ENCODE assay signal across 1 cellular context in genomic region chr22:28440517-28441366, GRCh38.
A peak's percentile ranks its signal among the peaks of the same experiment; 100 is the strongest.
TF ChIP-seq lines count a peak whose summit lies in the region.

No MANE protein-coding gene starts in this region.

TF ChIP-seq in IMR-90, 13 proteins besides CTCF, POLR2A, EP300 and RAD21 (continued from another document):
- peak; percentile 58; the same call in 1 of the 2 replicates for TF ChIP-seq BHLHE40 (IDR thresholded peaks at IDR 0.05; ENCODE audit: low read depth, low read length)
- no peak for TF ChIP-seq FOS (IDR thresholded peaks at IDR 0.05; ENCODE audit: low read depth, low read length)
- no peak for TF ChIP-seq CHD1 (IDR thresholded peaks at IDR 0.05; ENCODE audit: low read depth, low read length)
- no peak for TF ChIP-seq CEBPB (IDR thresholded peaks at IDR 0.05; ENCODE audit: low read depth, low read length)
- TF ChIP-seq NFE2L2 (IDR thresholded peaks at IDR 0.05; ENCODE audit: low read depth, low read length) = no peak
- TF ChIP-seq USF2 (IDR thresholded peaks at IDR 0.05; ENCODE audit: low read depth, low read length) = peak; percentile 62
- TF ChIP-seq SMC3 (IDR thresholded peaks at IDR 0.05; ENCODE audit: low read depth, low read length) = no peak
- TF ChIP-seq RFX5 (IDR thresholded peaks at IDR 0.05; ENCODE audit: low read depth, low read length) = no peak
- 0 out of 2 replicates have a peak, but pooled peaks have one; percentile 18 for TF ChIP-seq MXI1 (IDR thresholded peaks at IDR 0.05; ENCODE audit: borderline replicate concordance, low read depth, low read length)
- no peak for TF ChIP-seq MAZ (IDR thresholded peaks at IDR 0.05; ENCODE audit: borderline replicate concordance, low read depth, low read length)
- TF ChIP-seq RCOR1 (IDR thresholded peaks at IDR 0.05; ENCODE audit: insufficient replicate concordance, low read length) = no peak
